ENCODE assay signal across 1 cellular context in the genomic region with DNA sequence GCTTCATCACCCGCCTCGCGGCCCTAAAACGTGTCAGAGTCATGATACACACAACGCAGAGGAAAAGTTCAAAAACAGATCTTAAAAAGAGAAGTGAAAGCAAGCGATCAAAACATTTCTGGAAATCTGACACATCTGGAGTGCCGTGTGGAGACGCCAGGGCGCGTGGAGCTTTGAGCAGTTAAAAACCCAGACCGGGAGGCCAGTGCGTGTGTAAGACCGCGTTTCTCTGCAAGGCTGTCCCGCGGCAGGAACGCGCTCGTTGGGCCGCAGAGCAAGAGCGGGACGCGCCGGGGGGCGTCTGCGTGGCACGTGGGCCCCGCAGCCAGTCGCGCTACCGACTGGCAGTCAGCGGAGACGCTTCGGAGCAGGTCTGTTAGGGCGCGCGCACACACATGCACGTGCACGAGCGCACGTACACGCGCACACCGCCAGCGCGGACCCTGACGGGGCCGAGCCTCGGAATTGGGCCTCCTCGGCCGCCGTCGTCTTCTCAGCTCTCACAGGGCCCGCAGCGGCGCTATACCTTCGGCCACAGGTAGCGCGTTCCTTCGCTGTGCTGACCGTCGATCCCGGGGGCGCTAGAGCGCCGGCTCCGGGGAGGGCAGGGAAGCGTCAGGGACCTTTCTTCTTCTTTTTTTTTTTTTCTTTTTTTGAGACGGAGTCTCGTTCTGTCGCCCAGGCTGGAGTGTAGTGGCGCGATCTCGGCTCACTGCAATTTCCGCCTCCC.
TF ChIP-seq lines count a peak whose summit lies in the region.

No MANE protein-coding gene starts in this region.

TF ChIP-seq in HepG2, 621 proteins besides CTCF, POLR2A, EP300 and RAD21 (continued from another document and continues in another):
- TF ChIP-seq ZNF615 (CRISPR knock-in tag; IDR thresholded peaks at IDR 0.05; ENCODE audit: borderline replicate concordance) (0 out of 2 replicates have a peak, but pooled peaks have one; percentile 21), MED1 (CRISPR knock-in tag; IDR thresholded peaks at IDR 0.05) (peak; percentile 72; the same call in 1 of the 2 replicates), ZFP41 (CRISPR knock-in tag; IDR thresholded peaks at IDR 0.05; ENCODE audit: borderline replicate concordance) (peak; percentile 80; the same call in 1 of the 2 replicates), KLF12 (CRISPR knock-in tag; IDR thresholded peaks at IDR 0.05; ENCODE audit: borderline replicate concordance) (peak; percentile 66; the same call in 1 of the 2 replicates), ZNF569 (CRISPR knock-in tag; IDR thresholded peaks at IDR 0.05; ENCODE audit: borderline replicate concordance) (0 out of 2 replicates have a peak, but pooled peaks have one; percentile 72), CCDC6 (CRISPR knock-in tag; IDR thresholded peaks at IDR 0.05) (peak; percentile 86), ZNF770 (CRISPR knock-in tag; IDR thresholded peaks at IDR 0.05) (peak; percentile 69), ZNF441 (CRISPR knock-in tag; IDR thresholded peaks at IDR 0.05; ENCODE audit: borderline replicate concordance) (no peak), ZNF264 (CRISPR knock-in tag; IDR thresholded peaks at IDR 0.05) (peak; percentile 80), TFDP1 (CRISPR knock-in tag; IDR thresholded peaks at IDR 0.05; ENCODE audit: borderline replicate concordance) (peak; percentile 77; the same call in 1 of the 2 replicates), TBP (CRISPR knock-in tag; IDR thresholded peaks at IDR 0.05) (no peak), NFE2 (CRISPR knock-in tag; IDR thresholded peaks at IDR 0.05) (no peak), ZNF564 (CRISPR knock-in tag; IDR thresholded peaks at IDR 0.05) (peak; percentile 70; the same call in 1 of the 2 replicates), RBM22 (optimal IDR thresholded peaks at IDR 0.05; ENCODE audit: low read length) (no peak), ETV5 (CRISPR knock-in tag; IDR thresholded peaks at IDR 0.05; ENCODE audit: borderline replicate concordance) (no peak), ZNF710 (CRISPR knock-in tag; IDR thresholded peaks at IDR 0.05; ENCODE audit: borderline replicate concordance) (0 out of 2 replicates have a peak, but pooled peaks have one; percentile 62), ZNF121 (CRISPR knock-in tag; IDR thresholded peaks at IDR 0.05) (peak; percentile 81; the same call in 1 of the 2 replicates), RFXANK (CRISPR knock-in tag; IDR thresholded peaks at IDR 0.05) (no peak), REPIN1 (CRISPR knock-in tag; IDR thresholded peaks at IDR 0.05; ENCODE audit: borderline replicate concordance, low read depth) (peak; percentile 91), ZBTB40 (IDR thresholded peaks at IDR 0.05) (no peak), ZBTB40 (CRISPR knock-in tag; IDR thresholded peaks at IDR 0.05) (peak; percentile 93), CREM (IDR thresholded peaks at IDR 0.05) (no peak; the same call in 1 of the 2 replicates), CREM (CRISPR knock-in tag; IDR thresholded peaks at IDR 0.05) (no peak; the same call in 1 of the 2 replicates), ARID3A (IDR thresholded peaks at IDR 0.05; ENCODE audit: low read depth, low read length) (no peak), HMGA1 (CRISPR knock-in tag; conservative IDR thresholded peaks at IDR 0.05) (no peak), ZNF331 (CRISPR knock-in tag; IDR thresholded peaks at IDR 0.05) (peak; percentile 84; the same call in 1 of the 2 replicates), EED (CRISPR knock-in tag; IDR thresholded peaks at IDR 0.05) (0 out of 2 replicates have a peak, but pooled peaks have one; percentile 74), XRCC5 (optimal IDR thresholded peaks at IDR 0.05; ENCODE audit: low read length) (no peak), PPARG (CRISPR knock-in tag; conservative IDR thresholded peaks at IDR 0.05) (0 out of 2 replicates have a peak, but pooled peaks have one; percentile 24), ZEB1 (IDR thresholded peaks at IDR 0.05; ENCODE audit: insufficient replicate concordance, low read depth) (no peak), SMAD3 (CRISPR knock-in tag; IDR thresholded peaks at IDR 0.05) (no peak)
- TF ChIP-seq, protein P1, sequence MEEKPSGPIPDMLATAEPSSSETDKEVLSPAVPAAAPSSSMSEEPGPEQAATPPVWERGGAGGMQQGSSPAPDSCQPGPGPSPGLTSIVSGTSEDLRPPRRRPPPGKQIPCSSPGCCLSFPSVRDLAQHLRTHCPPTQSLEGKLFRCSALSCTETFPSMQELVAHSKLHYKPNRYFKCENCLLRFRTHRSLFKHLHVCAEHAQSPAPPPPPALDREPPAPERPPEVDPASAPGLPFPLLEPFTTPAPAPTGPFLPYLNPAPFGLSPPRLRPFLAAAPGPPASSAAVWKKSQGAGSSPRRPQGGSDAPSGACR (CRISPR knock-in tag; IDR thresholded peaks at IDR 0.05): 0 out of 2 replicates have a peak, but pooled peaks have one; percentile 27
